ENCODE assay signal across 8 cellular contexts in genomic region chr2:221268631-221269030, GRCh38.
"Had no signal": no experiment of that assay in that cellular context is flagged by ENCODE, and none has a peak within 500 bp of the region (broad histone marks: within the 10 kb centered on the region; RNA-seq: fewer than 3 reads in every experiment).

No MANE protein-coding gene starts in this region.

- H3K4me1 ChIP-seq: HAP-1 had no signal

- H3K36me3 ChIP-seq: HAP-1 had no signal

- H3K27ac Mint-ChIP-seq: IgD-negative memory B cell had no signal

- H3K4me1 Mint-ChIP-seq: IgD-negative memory B cell had no signal

- H3K4me3 ChIP-seq: HAP-1 had no signal

- H3K9ac ChIP-seq: KMS-11 had no signal

- DNase-seq: GOT3, H7, KBM-7 had no signal

- H3K4me3 Mint-ChIP-seq: IgD-negative memory B cell had no signal

- FAIRE-seq: HTR-8/SVneo had no signal

- H3K4me2 ChIP-seq: KMS-11 had no signal

- H3K9me3 ChIP-seq: HAP-1 had no signal

- ATAC-seq: HCT116 had no signal

- H3K27ac ChIP-seq: KMS-11 had no signal
